In genomic region chr12:119700078-119700477, GRCh38 we compare ENCODE assay signal across 16 cellular contexts.
"Had no signal": no experiment of that assay in that cellular context is flagged by ENCODE, and none has a peak within 500 bp of the region (broad histone marks: within the 10 kb centered on the region; RNA-seq: fewer than 3 reads in every experiment).

No MANE protein-coding gene starts in this region.

- DNase-seq: activated CD4-positive, alpha-beta T cell treated with anti-CD3 and anti-CD28 coated beads, Interleukin-2, amount 50 U/mL, for 4 hours; activated gamma-delta T cell; effector memory CD4-positive, alpha-beta T cell; hippocampal formation; right lobe of liver; small intestine; stimulated activated CD4-positive, alpha-beta T cell treated with anti-CD3 and anti-CD28 coated beads, Interleukin-15, amount 100 ng/mL, for 24 hours; stimulated activated CD4-positive, alpha-beta T cell treated with anti-CD3 and anti-CD28 coated beads, Interleukin-2, amount 100 ng/mL, for 48 hours; stomach had no signal

- H3K27me3 Mint-ChIP-seq: activated naive CD4-positive, alpha-beta T cell treated with anti-CD3 and anti-CD28 coated beads, Interleukin-2, amount 50 U/mL, for 24 hours; dendritic cell treated with granulocyte-macrophage colony-stimulating factor and Interleukin-4, amounts not matched to agents 40 ng/mL and 50 ng/mL, for 4 days had no signal

- H3K36me3 Mint-ChIP-seq: activated naive CD4-positive, alpha-beta T cell treated with anti-CD3 and anti-CD28 coated beads, Interleukin-2, amount 50 U/mL, for 24 hours had no signal

- H3K4me3 ChIP-seq: esophagus muscularis mucosa, lung, prostate gland, right lobe of liver, stomach had no signal

- H3K4me3 Mint-ChIP-seq: activated naive CD4-positive, alpha-beta T cell treated with anti-CD3 and anti-CD28 coated beads, Interleukin-2, amount 50 U/mL, for 24 hours; dendritic cell treated with granulocyte-macrophage colony-stimulating factor and Interleukin-4, amounts not matched to agents 40 ng/mL and 50 ng/mL, for 4 days; T-helper 2 cell treated with Interferon-gamma antibody and Interleukin-4, amounts not matched to agents 5 μg/mL and 100 μg/mL, for 36 hours had no signal

- ATAC-seq: left lobe of liver, right lobe of liver had no signal

- H3K4me1 Mint-ChIP-seq: activated naive CD4-positive, alpha-beta T cell treated with anti-CD3 and anti-CD28 coated beads, Interleukin-2, amount 50 U/mL, for 24 hours had no signal

- H3K27ac Mint-ChIP-seq: activated naive CD4-positive, alpha-beta T cell treated with anti-CD3 and anti-CD28 coated beads, Interleukin-2, amount 50 U/mL, for 24 hours; dendritic cell treated with granulocyte-macrophage colony-stimulating factor and Interleukin-4, amounts not matched to agents 40 ng/mL and 50 ng/mL, for 4 days; T-helper 2 cell treated with Interferon-gamma antibody and Interleukin-4, amounts not matched to agents 5 μg/mL and 100 μg/mL, for 36 hours had no signal

- H3K9me3 Mint-ChIP-seq: activated naive CD4-positive, alpha-beta T cell treated with anti-CD3 and anti-CD28 coated beads, Interleukin-2, amount 50 U/mL, for 24 hours; dendritic cell treated with granulocyte-macrophage colony-stimulating factor and Interleukin-4, amounts not matched to agents 40 ng/mL and 50 ng/mL, for 4 days; T-helper 2 cell treated with Interferon-gamma antibody and Interleukin-4, amounts not matched to agents 5 μg/mL and 100 μg/mL, for 36 hours had no signal

- H3K27ac ChIP-seq: esophagus muscularis mucosa, prostate gland, right lobe of liver, stomach had no signal
